ENCODE assay signal across 9 cellular contexts in genomic region chr1:206635983-206636354, GRCh38. TPM values are rescaled to one million over a fixed set of nuclear protein-coding genes. Genes with fewer than 3 reads are reported as not detected.
DNase-seq lines count a peak whose midpoint lies in the region; ATAC-seq, FAIRE-seq and TF ChIP-seq lines count a peak whose summit lies in the region.
"Had no signal": no experiment of that assay in that cellular context is flagged by ENCODE, and none has a peak within 500 bp of the region (broad histone marks: within the 10 kb centered on the region; RNA-seq: fewer than 3 reads in every experiment).

No MANE protein-coding gene starts in this region.

- no peaks in the 10 kb centered on the region for H3K27me3 ChIP-seq in NT2/D1 (ENCODE audit: insufficient read depth, insufficient read length)
- peaks cover 6% of the 10 kb centered on the region for H3K27me3 ChIP-seq in neural progenitor cell

- H3K4me1 ChIP-seq in NT2/D1 (ENCODE audit: insufficient read depth, insufficient read length) = peaks cover 2% of the 10 kb centered on the region
- peaks cover 23% of the 10 kb centered on the region for H3K4me1 ChIP-seq in neural progenitor cell

- no peaks in the 10 kb centered on the region for H3K9me3 Mint-ChIP-seq in activated T-cell treated with anti-CD3 and anti-CD28 coated beads, Interleukin-2, amount 50 U/mL, for 4 hours
- no peaks in the 10 kb centered on the region for H3K9me3 Mint-ChIP-seq in effector memory CD8-positive, alpha-beta T cell
- no peaks in the 10 kb centered on the region for H3K9me3 Mint-ChIP-seq in neural progenitor cell

- peak overlapping the region; percentile 80 for H3K4me3 Mint-ChIP-seq in activated T-cell treated with anti-CD3 and anti-CD28 coated beads, Interleukin-2, amount 50 U/mL, for 4 hours
- H3K4me3 Mint-ChIP-seq in effector memory CD8-positive, alpha-beta T cell = peak overlapping the region; percentile 86 to 91
- H3K4me3 Mint-ChIP-seq in neural progenitor cell = peak overlapping the region; percentile 92

- peak; percentile 2 to 11 for ATAC-seq in activated T-cell treated with anti-CD3 and anti-CD28 coated beads, Interleukin-2, amount 50 U/mL, for 4 hours
- ATAC-seq in effector memory CD8-positive, alpha-beta T cell (replicated peaks) = no peak

- H3K27me3 Mint-ChIP-seq in activated T-cell treated with anti-CD3 and anti-CD28 coated beads, Interleukin-2, amount 50 U/mL, for 4 hours (ENCODE audit: low read depth) = peaks cover 9% of the 10 kb centered on the region
- peaks cover 18 to 27% of the 10 kb centered on the region in 2 donors for H3K27me3 Mint-ChIP-seq in effector memory CD8-positive, alpha-beta T cell
- H3K27me3 Mint-ChIP-seq in neural progenitor cell (ENCODE audit: insufficient read depth, low read depth) = peaks cover 9% of the 10 kb centered on the region

- H3K27ac ChIP-seq in neural progenitor cell = no peak overlapping the region

- no peaks in the 10 kb centered on the region for H3K79me2 ChIP-seq in neural progenitor cell (ENCODE audit: low read depth)

- peaks cover 22% of the 10 kb centered on the region for H3F3A ChIP-seq in neural progenitor cell (ENCODE audit: low read depth)

- H3K27ac Mint-ChIP-seq in effector memory CD8-positive, alpha-beta T cell = no peak overlapping the region
- H3K27ac Mint-ChIP-seq in neural progenitor cell = no peak overlapping the region

- no peaks in the 10 kb centered on the region for H4K20me1 ChIP-seq in neural progenitor cell (ENCODE audit: low read depth)

- TF ChIP-seq CTCF in neural progenitor cell (IDR thresholded peaks at IDR 0.05) = no peak

- H2AFZ ChIP-seq in neural progenitor cell (replicated peaks) = peak overlapping the region; percentile 93

- DNase-seq in activated T-cell treated with anti-CD3 and anti-CD28 coated beads, Interleukin-2, amount 50 U/mL, for 4 hours = no peak
- DNase-seq in activated T-cell treated with anti-CD3 and anti-CD28 coated beads for 4 hours (no peak), NT2/D1 (ENCODE audit: low read depth, low spot score) (no peak), neural progenitor cell (ENCODE audit: low spot score) (no peak), DMS 273 (lab: John Stamatoyannopoulos, UW; ENCODE audit: unreplicated experiment) (no peak), RPMI8226 (no peak), HTR-8/SVneo (ENCODE audit: insufficient read length, low spot score) (no peak)
- peak in 1 of 3 experiments; percentile 8 for DNase-seq in effector memory CD8-positive, alpha-beta T cell

- H3K9me3 ChIP-seq in NT2/D1 (ENCODE audit: insufficient read depth, low read length) (no peaks in the 10 kb centered on the region), neural progenitor cell (ENCODE audit: low read depth) (no peaks in the 10 kb centered on the region)

- H3K4me2 ChIP-seq in neural progenitor cell = peak overlapping the region; percentile 77

- no peaks in the 10 kb centered on the region for H3K36me3 Mint-ChIP-seq in activated T-cell treated with anti-CD3 and anti-CD28 coated beads, Interleukin-2, amount 50 U/mL, for 4 hours (ENCODE audit: insufficient read depth)
- H3K36me3 Mint-ChIP-seq in effector memory CD8-positive, alpha-beta T cell (ENCODE audit: insufficient read depth) = peaks cover 15% of the 10 kb centered on the region
- peaks cover 3% of the 10 kb centered on the region for H3K36me3 Mint-ChIP-seq in neural progenitor cell

- H3K4me3 ChIP-seq in NT2/D1 (ENCODE audit: insufficient read length, low read depth) (peak overlapping the region; percentile 84), neural progenitor cell (peak overlapping the region; percentile 80)

- FAIRE-seq in HTR-8/SVneo (lab: Jason Lieb, UNC) = no peak
- FAIRE-seq: endometrium had no signal

- H3K4me1 Mint-ChIP-seq in activated T-cell treated with anti-CD3 and anti-CD28 coated beads, Interleukin-2, amount 50 U/mL, for 4 hours (ENCODE audit: low read depth) = peaks cover 18% of the 10 kb centered on the region
- H3K4me1 Mint-ChIP-seq in effector memory CD8-positive, alpha-beta T cell (ENCODE audit: low read depth in 2 of 2) = peaks cover 13 to 16% of the 10 kb centered on the region in 2 donors
- peaks cover 32% of the 10 kb centered on the region for H3K4me1 Mint-ChIP-seq in neural progenitor cell

- H3K9ac ChIP-seq in NT2/D1 (ENCODE audit: insufficient read length, low read depth) = peak overlapping the region; percentile 85
- H3K9ac ChIP-seq in neural progenitor cell = no peak overlapping the region

- H3K36me3 ChIP-seq in NT2/D1 (ENCODE audit: insufficient read depth, insufficient read length, low read length) (peaks cover 2% of the 10 kb centered on the region), neural progenitor cell (no peaks in the 10 kb centered on the region)

RNA-seq across cellular contexts. Expression of gene DYRK3, which starts 0.6 kb away (rescaled TPM):
- total RNA-seq in activated T-cell treated with anti-CD3 and anti-CD28 coated beads, Interleukin-2, amount 50 U/mL, for 4 hours = 1 to 10 TPM; 5.3 to 7.7 (median 7.7) TPM
- total RNA-seq in neural progenitor cell (ENCODE audit: low replicate concordance) = 21.9 and 22.7 TPM in 2 replicates

RNA-seq across cellular contexts. Expression of gene EIF2D, which starts 23.7 kb away (rescaled TPM):
- 10 to 100 TPM; 40.8 to 49.0 (median 41.4) TPM for total RNA-seq in activated T-cell treated with anti-CD3 and anti-CD28 coated beads, Interleukin-2, amount 50 U/mL, for 4 hours
- total RNA-seq in neural progenitor cell (ENCODE audit: low replicate concordance) = 45.2 and 47.5 TPM in 2 replicates

RNA-seq across cellular contexts. Expression of gene MAPKAPK2, which starts 48.7 kb away (rescaled TPM):
- total RNA-seq in activated T-cell treated with anti-CD3 and anti-CD28 coated beads, Interleukin-2, amount 50 U/mL, for 4 hours = 100 to 1,000 TPM in 2 of 3 donors, 10 to 100 TPM in 1; 98.2 to 136 (median 135) TPM
- total RNA-seq in neural progenitor cell (ENCODE audit: low replicate concordance) = 24.7 and 38.7 TPM in 2 replicates
